ENCODE assay signal across 9 cellular contexts in the genomic region with DNA sequence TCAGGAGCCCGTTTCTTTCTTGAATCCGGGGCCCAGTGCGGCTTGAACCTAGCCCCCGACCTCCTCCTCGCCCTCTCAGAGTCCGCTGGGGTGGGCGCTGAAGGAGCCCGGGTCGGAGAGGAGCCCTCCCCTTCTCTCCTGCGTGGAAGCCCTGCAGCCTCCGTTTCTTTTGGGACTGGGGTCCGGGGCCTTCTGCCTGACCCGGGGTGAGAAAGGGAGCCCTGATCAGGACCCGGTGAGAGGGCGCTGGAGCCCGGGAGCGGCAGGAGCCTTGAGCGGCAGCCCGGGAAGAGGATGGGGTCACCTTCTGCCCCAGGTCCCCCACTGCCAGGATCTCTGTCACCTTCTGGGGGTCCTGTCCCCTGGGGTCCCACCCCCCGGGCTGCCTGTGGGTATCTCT.
A peak's percentile ranks its signal among the peaks of the same experiment; 100 is the strongest.
DNase-seq lines count a peak whose midpoint lies in the region; ATAC-seq, FAIRE-seq and TF ChIP-seq lines count a peak whose summit lies in the region.
"Had no signal": no experiment of that assay in that cellular context is flagged by ENCODE, and none has a peak within 500 bp of the region (broad histone marks: within the 10 kb centered on the region; RNA-seq: fewer than 3 reads in every experiment).

No MANE protein-coding gene starts in this region.

- no peak for FAIRE-seq in keratinocyte (lab: Jason Lieb, UNC)

- intact Hi-C loops in ascending aorta (cut with DNase I), result no loop called here
- intact Hi-C loops in transverse colon (cut with DNase I; ENCODE audit: low total_unique reads), result no loop called here

- ATAC-seq in GM19023 (IDR thresholded peaks at IDR 0.05; ENCODE audit: unreplicated experiment) (no peak), HG03135 (IDR thresholded peaks at IDR 0.05; ENCODE audit: unreplicated experiment) (no peak)
- ATAC-seq: natural killer cell had no signal

- no peaks in the 10 kb centered on the region for H3K27me3 ChIP-seq in ascending aorta
- no peaks in the 10 kb centered on the region for H3K27me3 ChIP-seq in keratinocyte (ENCODE audit: control insufficient read depth, extremely low read depth, insufficient read depth, low read length)
- H3K27me3 ChIP-seq in transverse colon, result peaks cover 12% of the 10 kb centered on the region
- H3K27me3 ChIP-seq in Karpas-422 (ENCODE audit: low read length), result no peaks in the 10 kb centered on the region

- H2AFZ ChIP-seq in keratinocyte (ENCODE audit: control insufficient read depth, low read length) (no peak overlapping the region), Karpas-422 (ENCODE audit: low read length) (no peak overlapping the region)

- in situ Hi-C loops in transverse colon (cut with MboI; ENCODE audit: low pct_ligation_motif_present in 1 of 4, low pct_unique_long_range_greater_than_20kb in 1 of 4, low sequenced_read_pairs in 3 of 4), result no loop called here

- TF ChIP-seq CTCF in HFF-Myc (IDR thresholded peaks at IDR 0.05; ENCODE audit: low read depth, low read length, missing control alignments) (no peak), ascending aorta (IDR thresholded peaks at IDR 0.05) (no peak), keratinocyte (optimal IDR thresholded peaks at IDR 0.05 in 1 of 3, IDR thresholded peaks at IDR 0.05 in 1 of 3, conservative IDR thresholded peaks at IDR 0.05 in 1 of 3; ENCODE audit: extremely low read depth in 1 of 3, insufficient read depth in 2 of 3, low read length in 3 of 3) (no peak), transverse colon (IDR thresholded peaks at IDR 0.05) (no peak)

- no peaks in the 10 kb centered on the region for H3K9me1 ChIP-seq in keratinocyte (ENCODE audit: control insufficient read depth, extremely low read depth, insufficient read depth, low read length)

- H3K4me1 ChIP-seq in ascending aorta, result no peaks in the 10 kb centered on the region
- no peaks in the 10 kb centered on the region for H3K4me1 ChIP-seq in keratinocyte (ENCODE audit: control insufficient read depth, extremely low read depth, insufficient read depth, low read length)
- no peaks in the 10 kb centered on the region for H3K4me1 ChIP-seq in transverse colon
- no peaks in the 10 kb centered on the region for H3K4me1 ChIP-seq in Karpas-422 (ENCODE audit: low read length)

- 43% methylated on average over 19 of the region's 20 CpGs; no CpG with 5 or more reads in 1 of the 2 donors for WGBS in transverse colon (ENCODE audit: low coverage in 1 of 2), 2 donors

- no peaks in the 10 kb centered on the region for H3K36me3 ChIP-seq in ascending aorta
- H3K36me3 ChIP-seq in keratinocyte (ENCODE audit: control insufficient read depth in 2 of 2, extremely low read depth in 1 of 2, insufficient read depth in 2 of 2, low read length in 2 of 2), result no peaks in the 10 kb centered on the region
- no peaks in the 10 kb centered on the region for H3K36me3 ChIP-seq in transverse colon
- H3K36me3 ChIP-seq in Karpas-422 (ENCODE audit: insufficient read depth, low read length), result no peaks in the 10 kb centered on the region

- peak overlapping the region in 1 of 2 donors; percentile 2 for H3K27ac ChIP-seq in ascending aorta
- H3K27ac ChIP-seq in keratinocyte (ENCODE audit: control insufficient read depth, insufficient read depth, low read length), result no peak overlapping the region
- H3K27ac ChIP-seq in transverse colon, result no peak overlapping the region
- H3K27ac ChIP-seq in Karpas-422 (ENCODE audit: low read length), result no peak overlapping the region

- H3K9ac ChIP-seq in keratinocyte (ENCODE audit: control insufficient read depth, extremely low read depth, insufficient read depth, low read length) (peak overlapping the region; percentile 22), Karpas-422 (ENCODE audit: low read length) (no peak overlapping the region)

- no peaks in the 10 kb centered on the region for H4K20me1 ChIP-seq in keratinocyte (ENCODE audit: control insufficient read depth, extremely low read depth, insufficient read depth, low read length)
- H4K20me1 ChIP-seq in Karpas-422 (ENCODE audit: insufficient read depth, low read depth, low read length), result no peaks in the 10 kb centered on the region

- no peak overlapping the region for H3K4me2 ChIP-seq in keratinocyte (ENCODE audit: control insufficient read depth, extremely low read depth, insufficient read depth, low read depth, low read length)
- no peak overlapping the region for H3K4me2 ChIP-seq in Karpas-422 (ENCODE audit: low read depth, low read length, poor library complexity, severe bottlenecking)

- no peaks in the 10 kb centered on the region for H3K9me3 ChIP-seq in ascending aorta
- no peaks in the 10 kb centered on the region for H3K9me3 ChIP-seq in keratinocyte (ENCODE audit: control insufficient read depth, low read depth, low read length)
- no peaks in the 10 kb centered on the region for H3K9me3 ChIP-seq in transverse colon
- no peaks in the 10 kb centered on the region for H3K9me3 ChIP-seq in Karpas-422 (ENCODE audit: low read length)

- no peaks in the 10 kb centered on the region for H3K9me2 ChIP-seq in Karpas-422 (replicated peaks; ENCODE audit: insufficient read depth, low read length)

- dilution Hi-C loops in keratinocyte (cut with MboI; ENCODE audit: extremely low pct_ligation_motif_present, low sequenced_read_pairs), result no loop called here

- TF ChIP-seq EP300 in transverse colon (IDR thresholded peaks at IDR 0.05; ENCODE audit: low read depth), result no peak

- H3K79me2 ChIP-seq in keratinocyte (ENCODE audit: control insufficient read depth, insufficient read depth, low read length) (no peaks in the 10 kb centered on the region), Karpas-422 (ENCODE audit: low read length) (no peaks in the 10 kb centered on the region)

- DNase-seq in HFF-Myc (ENCODE audit: extremely low read depth, low read depth) (no peak), ascending aorta (ENCODE audit: low spot score in 2 of 2) (no peak), keratinocyte (ENCODE audit: low read depth, low spot score) (no peak), transverse colon (no peak), Karpas-422 (no peak)
- DNase-seq: immature natural killer cell, natural killer cell had no signal

- TF ChIP-seq POLR2A in transverse colon (IDR thresholded peaks at IDR 0.05), result no peak

- peak overlapping the region; percentile 74 for H3K4me3 ChIP-seq in HFF-Myc (replicated peaks; ENCODE audit: low read depth, low read length)
- peak overlapping the region; percentile 22 to 75 for H3K4me3 ChIP-seq in ascending aorta
- peak overlapping the region in 1 of 3 experiments; percentile 20 for H3K4me3 ChIP-seq in keratinocyte (ENCODE audit: control insufficient read depth in 2 of 3, extremely low read depth in 1 of 3, insufficient read depth in 2 of 3, low read depth in 1 of 3, low read length in 3 of 3)
- H3K4me3 ChIP-seq in transverse colon, result peak overlapping the region in 3 of 4 donors; percentile 11 to 27 (median 11)
- H3K4me3 ChIP-seq in Karpas-422 (ENCODE audit: low read length), result no peak overlapping the region
